ENCODE assay signal across 24 cellular contexts in the genomic region with DNA sequence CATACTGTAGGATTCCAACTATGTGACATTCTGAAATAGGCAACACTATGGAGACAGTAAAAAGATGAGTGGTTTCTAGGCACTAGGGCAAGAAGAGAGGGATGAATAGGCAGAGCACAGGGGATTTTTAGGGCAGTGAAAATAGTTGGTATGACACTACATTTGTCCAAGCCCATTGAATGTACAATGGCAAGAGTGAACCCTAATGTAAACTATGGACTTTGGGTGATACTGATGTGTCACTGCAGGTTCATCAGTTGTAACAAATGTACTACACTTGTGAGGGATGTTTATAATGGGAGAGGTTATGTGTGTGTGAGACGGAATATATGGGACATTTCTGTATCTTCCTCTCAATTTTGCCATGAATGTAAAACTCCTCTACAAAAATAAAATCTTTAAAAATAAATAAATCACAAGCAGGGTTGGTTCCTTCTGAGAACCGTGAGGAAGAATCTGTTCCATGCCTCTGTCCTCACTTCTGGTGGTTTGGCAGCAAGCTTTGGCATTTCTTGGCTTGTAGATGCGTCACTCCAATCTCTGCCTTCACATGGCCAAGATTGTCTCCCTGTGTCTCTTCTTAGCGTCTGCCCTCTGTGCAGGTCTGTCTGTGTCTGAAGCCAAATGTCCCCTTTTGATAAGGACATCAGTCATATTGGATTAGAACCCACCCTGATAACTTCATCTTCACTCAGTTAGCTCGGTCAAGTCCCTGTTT.
DNase-seq lines count a peak whose midpoint lies in the region; ATAC-seq and TF ChIP-seq lines count a peak whose summit lies in the region.
"Had no signal": no experiment of that assay in that cellular context is flagged by ENCODE, and none has a peak within 500 bp of the region (broad histone marks: within the 10 kb centered on the region; RNA-seq: fewer than 3 reads in every experiment).

No MANE protein-coding gene starts in this region.

- H3K4me3 ChIP-seq in liver (ENCODE audit: low read depth in 1 of 3, low read length in 3 of 3) (no peak overlapping the region), thoracic aorta (no peak overlapping the region)
- H3K4me3 ChIP-seq: HAP-1, lower lobe of right lung, upper lobe of left lung had no signal

- H3K36me3 ChIP-seq in liver (ENCODE audit: control insufficient read depth in 4 of 4, insufficient read depth in 3 of 4, low read depth in 1 of 4, low read length in 3 of 4) = no peaks in the 10 kb centered on the region
- H3K36me3 ChIP-seq in thoracic aorta = no peaks in the 10 kb centered on the region
- H3K36me3 ChIP-seq: HAP-1, lower lobe of right lung had no signal

- H3K36me3 Mint-ChIP-seq in HFFc6 (ENCODE audit: low read depth) = peaks cover 59% of the 10 kb centered on the region
- H3K36me3 Mint-ChIP-seq in chondrocyte (ENCODE audit: low read depth) = peaks cover 47% of the 10 kb centered on the region
- H3K36me3 Mint-ChIP-seq: activated CD4-positive, alpha-beta memory T cell treated with anti-CD3 and anti-CD28 coated beads for 36 hours had no signal

- intact Hi-C loops in posterior vena cava (cut with DNase I) = no loop called here

- peaks cover 63% of the 10 kb centered on the region for H3K27me3 Mint-ChIP-seq in HFFc6 (ENCODE audit: insufficient read depth)
- no peaks in the 10 kb centered on the region for H3K27me3 Mint-ChIP-seq in chondrocyte (ENCODE audit: low read depth)
- H3K27me3 Mint-ChIP-seq: activated CD4-positive, alpha-beta memory T cell treated with anti-CD3 and anti-CD28 coated beads for 36 hours had no signal

- H3K9ac ChIP-seq in liver (ENCODE audit: low read depth in 1 of 2, low read length in 2 of 2) = no peak overlapping the region
- H3K9ac ChIP-seq: SK-N-SH had no signal

- peak overlapping the region; percentile 6; the same call in 1 of the 2 replicates for H3K4me3 Mint-ChIP-seq in HFFc6
- no peak overlapping the region for H3K4me3 Mint-ChIP-seq in chondrocyte (ENCODE audit: unreplicated experiment)
- H3K4me3 Mint-ChIP-seq: activated B cell treated with CpG ODN at 0.5 μM for 24 hours; activated CD4-positive, alpha-beta memory T cell treated with anti-CD3 and anti-CD28 coated beads for 36 hours had no signal

- ATAC-seq in thoracic aorta (ENCODE audit: insufficient number of reproducible peaks, low FRiP score, low read depth) (no peak), GM21423 (IDR thresholded peaks at IDR 0.05; ENCODE audit: unreplicated experiment) (no peak)
- ATAC-seq: lower lobe of right lung had no signal

- DNase-seq in HFFc6 (no peak), chondrocyte (ENCODE audit: low spot score) (no peak), thoracic aorta (ENCODE audit: low spot score) (no peak), posterior vena cava (ENCODE audit: low spot score) (no peak), NCI-H524 treated with DMSO at 0.1 percent for 48 hours (lab: John Stamatoyannopoulos, UW) (no peak)
- DNase-seq: activated B cell treated with CpG ODN at 0.5 μM for 24 hours; activated CD4-positive, alpha-beta memory T cell treated with anti-CD3 and anti-CD28 coated beads for 36 hours; activated gamma-delta T cell; central memory CD4-positive, alpha-beta T cell; DMS79 treated with DMSO at 0.1 percent for 48 hours; head of caudate nucleus; Kasumi-1; lower lobe of right lung; NCI-H1048; NCI-H2081 treated with DMSO at 0.1 percent for 48 hours; NCI-H510A; nucleus accumbens; SK-N-SH; stimulated activated naive CD4-positive, alpha-beta T cell; T-helper 9 cell; upper lobe of left lung had no signal

- TF ChIP-seq CTCF in HFFc6 (IDR thresholded peaks at IDR 0.05) = no peak
- TF ChIP-seq CTCF in chondrocyte (IDR thresholded peaks at IDR 0.05) = no peak
- TF ChIP-seq CTCF in liver (IDR thresholded peaks at IDR 0.05; ENCODE audit: low read depth, low read length, missing input control) = no peak
- no peak for TF ChIP-seq CTCF in thoracic aorta (IDR thresholded peaks at IDR 0.05)

- TF ChIP-seq RAD21 in liver (IDR thresholded peaks at IDR 0.05) = no peak

- peak overlapping the region; percentile 58 for H3K27ac Mint-ChIP-seq in HFFc6
- H3K27ac Mint-ChIP-seq in chondrocyte (ENCODE audit: unreplicated experiment) = peak overlapping the region; percentile 79
- H3K27ac Mint-ChIP-seq: activated B cell treated with CpG ODN at 0.5 μM for 24 hours; activated CD4-positive, alpha-beta memory T cell treated with anti-CD3 and anti-CD28 coated beads for 36 hours had no signal

- peaks cover 27 to 76% (median 53%) of the 10 kb centered on the region in 4 donors for H3K4me1 ChIP-seq in liver (ENCODE audit: control insufficient read depth in 4 of 4, insufficient read depth in 4 of 4, low read length in 3 of 4)
- H3K4me1 ChIP-seq in thoracic aorta (ENCODE audit: control insufficient read depth in 1 of 2, low read depth in 2 of 2) = peaks cover 58 to 98% of the 10 kb centered on the region in 2 donors
- H3K4me1 ChIP-seq: HAP-1 had no signal

- 84% methylated on average over 5 of the region's 5 CpGs for WGBS in liver

- H3K27ac ChIP-seq in liver (ENCODE audit: low read depth in 1 of 2, low read length in 2 of 2) (peak overlapping the region; percentile 83 to 94), thoracic aorta (peak overlapping the region; percentile 44 to 58)
- H3K27ac ChIP-seq: lower lobe of right lung had no signal

- no peaks in the 10 kb centered on the region for H3K27me3 ChIP-seq in liver (ENCODE audit: control insufficient read depth in 4 of 4, insufficient read depth in 4 of 4, low read length in 3 of 4)
- H3K27me3 ChIP-seq in thoracic aorta (replicated peaks; ENCODE audit: insufficient read depth) = no peaks in the 10 kb centered on the region
- H3K27me3 ChIP-seq: upper lobe of left lung had no signal

- no peaks in the 10 kb centered on the region for H3K9me3 ChIP-seq in liver (ENCODE audit: control insufficient read depth in 4 of 4, low read length in 3 of 4)
- no peaks in the 10 kb centered on the region for H3K9me3 ChIP-seq in thoracic aorta
- H3K9me3 ChIP-seq: HAP-1, lower lobe of right lung, SK-N-SH, upper lobe of left lung had no signal

- H3K4me1 Mint-ChIP-seq in HFFc6 (ENCODE audit: low read depth) = peaks cover 94% of the 10 kb centered on the region
- peaks cover 91% of the 10 kb centered on the region for H3K4me1 Mint-ChIP-seq in chondrocyte (ENCODE audit: low read depth)

- H3K9me3 Mint-ChIP-seq in HFFc6 (peaks cover 24% of the 10 kb centered on the region; the same call in 1 of the 2 replicates), chondrocyte (ENCODE audit: low read depth) (no peaks in the 10 kb centered on the region)
- H3K9me3 Mint-ChIP-seq: activated B cell treated with CpG ODN at 0.5 μM for 24 hours; activated CD4-positive, alpha-beta memory T cell treated with anti-CD3 and anti-CD28 coated beads for 36 hours had no signal

TF ChIP-seq in liver, 16 proteins besides CTCF, POLR2A, EP300 and RAD21:
- TF ChIP-seq NR2F2 (IDR thresholded peaks at IDR 0.05) = no peak
- no peak for TF ChIP-seq GABPA (IDR thresholded peaks at IDR 0.05 in 1 of 2, conservative IDR thresholded peaks at IDR 0.05 in 1 of 2)
- peak; percentile 21 to 39 for TF ChIP-seq RXRA (IDR thresholded peaks at IDR 0.05)
- TF ChIP-seq SP1 (IDR thresholded peaks at IDR 0.05) = no peak
- no peak for TF ChIP-seq EGR1 (IDR thresholded peaks at IDR 0.05; ENCODE audit: low read depth in 2 of 2)
- peak; percentile 76 to 85 for TF ChIP-seq HNF4A (conservative IDR thresholded peaks at IDR 0.05)
TF ChIP-seq in liver: peak in this region for 2.
